Comparison of ENCODE assay signal across 8 cellular contexts in genomic region chr2:27086090-27086721, GRCh38. TPM values are rescaled to one million over a fixed set of nuclear protein-coding genes. Genes with fewer than 3 reads are reported as not detected.
DNase-seq lines count a peak whose midpoint lies in the region; ATAC-seq and TF ChIP-seq lines count a peak whose summit lies in the region.

No MANE protein-coding gene starts in this region.

- H3K4me2 ChIP-seq in GM23248 (ENCODE audit: unreplicated experiment) (peak overlapping the region; percentile 75), Karpas-422 (ENCODE audit: low read depth, low read length, poor library complexity, severe bottlenecking) (peak overlapping the region; percentile 83), fibroblast of lung (ENCODE audit: extremely low read depth, insufficient read depth, low read length) (peak overlapping the region; percentile 70)

- H3K9me2 ChIP-seq in GM23248 (ENCODE audit: insufficient read depth) (no peaks in the 10 kb centered on the region), Karpas-422 (replicated peaks; ENCODE audit: insufficient read depth, low read length) (no peaks in the 10 kb centered on the region)

- no peaks in the 10 kb centered on the region for H4K20me1 ChIP-seq in GM23248 (ENCODE audit: insufficient read depth)
- no peaks in the 10 kb centered on the region for H4K20me1 ChIP-seq in Karpas-422 (ENCODE audit: insufficient read depth, low read depth, low read length)
- no peaks in the 10 kb centered on the region for H4K20me1 ChIP-seq in fibroblast of lung (ENCODE audit: control insufficient read depth, extremely low read depth, insufficient read depth, low read length)

- peak; percentile 45 to 67 for TF ChIP-seq CTCF in fibroblast of lung (conservative IDR thresholded peaks at IDR 0.05 in 1 of 2, IDR thresholded peaks at IDR 0.05 in 1 of 2; ENCODE audit: low read depth in 1 of 2, low read length in 2 of 2)

- peak; percentile 91 for DNase-seq in EH (ENCODE audit: low read depth)
- DNase-seq in GM23248: peak; percentile 95
- peak; percentile 97 for DNase-seq in Karpas-422
- DNase-seq in RKO (ENCODE audit: low spot score): peak; percentile 92
- peak; percentile 98 to 99 for DNase-seq in activated T-helper 1 cell treated with anti-CD3 and anti-CD28 coated beads, Interleukin-2, amount 50 U/mL, for 16 hours (ENCODE audit: low read depth in 1 of 2, low spot score in 1 of 2)
- DNase-seq in fibroblast of lung (ENCODE audit: low read depth in 2 of 2): peak; percentile 82 to 88
- DNase-seq in naive thymus-derived CD8-positive, alpha-beta T cell: peak; percentile 95 to 99 (median 99)
- peak; percentile 98 for DNase-seq in stimulated activated naive B cell treated with anti-CD40 and anti-IgM and Interleukin-4, amounts not matched to agents 10 μg/mL and 1 μg/mL and 100 μg/mL, for 72 hours

- H3K4me1 ChIP-seq in GM23248 (ENCODE audit: insufficient read depth) (0 out of 2 replicates have a peak, but pooled peaks cover 4% of the 10 kb centered on the region), Karpas-422 (ENCODE audit: low read length) (peaks cover 33% of the 10 kb centered on the region), fibroblast of lung (ENCODE audit: control insufficient read depth, extremely low read depth, insufficient read depth, low read length) (peaks cover 3% of the 10 kb centered on the region)

- peak overlapping the region; percentile 73 for H3K4me3 ChIP-seq in GM23248
- peak overlapping the region; percentile 65 for H3K4me3 ChIP-seq in Karpas-422 (ENCODE audit: low read length)
- H3K4me3 ChIP-seq in fibroblast of lung (replicated peaks in 1 of 4; ENCODE audit: control extremely low read depth in 1 of 4, insufficient read depth in 1 of 4, low read depth in 3 of 4, low read length in 4 of 4): peak overlapping the region; percentile 16 to 54 (median 44)

- H3K27ac ChIP-seq in GM23248 (peak overlapping the region; percentile 59), Karpas-422 (ENCODE audit: low read length) (no peak overlapping the region), fibroblast of lung (ENCODE audit: insufficient read depth, low read length) (peak overlapping the region; percentile 52)

- peaks cover 12 to 30% (median 24%) of the 10 kb centered on the region in 4 donors for H3K4me1 Mint-ChIP-seq in naive thymus-derived CD8-positive, alpha-beta T cell
- H3K4me1 Mint-ChIP-seq in stimulated activated naive B cell treated with anti-CD40 and anti-IgM and Interleukin-4, amounts not matched to agents 10 μg/mL and 1 μg/mL and 100 μg/mL, for 72 hours: peaks cover 14 to 33% of the 10 kb centered on the region in 2 donors

- ATAC-seq in naive thymus-derived CD8-positive, alpha-beta T cell: peak; percentile 90 to 91
- ATAC-seq in stimulated activated naive B cell treated with anti-CD40 and anti-IgM and Interleukin-4, amounts not matched to agents 10 μg/mL and 1 μg/mL and 100 μg/mL, for 72 hours (replicated peaks): peak; percentile 91

- POLR2A ChIA-PET in naive thymus-derived CD8-positive, alpha-beta T cell (lab: Charles Lee): interaction anchor here (0.7 to 12.2 kb wide), 11 partner anchors 9 to 285 kb away, joined by 3 to 197 read pairs (median 4); partner anchors contain the start of genes ABHD1, AGBL5, ATRAID and OST4

- H2AFZ ChIP-seq in GM23248: peak overlapping the region; percentile 63
- peak overlapping the region; percentile 85; the same call in 1 of the 2 replicates for H2AFZ ChIP-seq in Karpas-422 (ENCODE audit: low read length)
- no peak overlapping the region for H2AFZ ChIP-seq in fibroblast of lung (ENCODE audit: low read length)

- 0 to 2% methylated on average over 45 to 76 of the region's 80 CpGs for WGBS in GM23248 (ENCODE audit: low coverage in 1 of 2, low lambda C conversion rate in 2 of 2, missing lambda C conversion rate in 2 of 2), 2 experiments

- no peaks in the 10 kb centered on the region for H3K27me3 ChIP-seq in GM23248 (replicated peaks; ENCODE audit: insufficient read depth)
- no peaks in the 10 kb centered on the region for H3K27me3 ChIP-seq in Karpas-422 (ENCODE audit: low read length)
- no peaks in the 10 kb centered on the region for H3K27me3 ChIP-seq in fibroblast of lung (ENCODE audit: control insufficient read depth, insufficient read depth, low read length)

- no peaks in the 10 kb centered on the region for H3K36me3 Mint-ChIP-seq in naive thymus-derived CD8-positive, alpha-beta T cell
- no peaks in the 10 kb centered on the region for H3K36me3 Mint-ChIP-seq in stimulated activated naive B cell treated with anti-CD40 and anti-IgM and Interleukin-4, amounts not matched to agents 10 μg/mL and 1 μg/mL and 100 μg/mL, for 72 hours

- peaks cover 13% of the 10 kb centered on the region for H3F3A ChIP-seq in GM23248 (ENCODE audit: insufficient read depth)

- H3K27me3 Mint-ChIP-seq in naive thymus-derived CD8-positive, alpha-beta T cell: no peaks in the 10 kb centered on the region
- H3K27me3 Mint-ChIP-seq in stimulated activated naive B cell treated with anti-CD40 and anti-IgM and Interleukin-4, amounts not matched to agents 10 μg/mL and 1 μg/mL and 100 μg/mL, for 72 hours: no peaks in the 10 kb centered on the region

- peak overlapping the region in 8 of 10 donors; percentile 70 to 93 (median 86) for H3K27ac Mint-ChIP-seq in naive thymus-derived CD8-positive, alpha-beta T cell
- peak overlapping the region; percentile 86 for H3K27ac Mint-ChIP-seq in stimulated activated naive B cell treated with anti-CD40 and anti-IgM and Interleukin-4, amounts not matched to agents 10 μg/mL and 1 μg/mL and 100 μg/mL, for 72 hours

- H3K79me2 ChIP-seq in GM23248 (ENCODE audit: insufficient read depth): peaks cover 10% of the 10 kb centered on the region
- no peaks in the 10 kb centered on the region for H3K79me2 ChIP-seq in Karpas-422 (ENCODE audit: low read length)
- peaks cover 4% of the 10 kb centered on the region for H3K79me2 ChIP-seq in fibroblast of lung (ENCODE audit: control insufficient read depth, insufficient read depth, low read length)

- H3K36me3 ChIP-seq in GM23248 (ENCODE audit: low read depth): no peaks in the 10 kb centered on the region
- no peaks in the 10 kb centered on the region for H3K36me3 ChIP-seq in Karpas-422 (ENCODE audit: insufficient read depth, low read length)
- H3K36me3 ChIP-seq in fibroblast of lung (ENCODE audit: control insufficient read depth, insufficient read depth, low read length): peaks cover 13% of the 10 kb centered on the region

- H3K9ac ChIP-seq in GM23248 (peak overlapping the region; percentile 74), Karpas-422 (ENCODE audit: low read length) (peak overlapping the region; percentile 69), fibroblast of lung (ENCODE audit: insufficient read depth, low read length) (peak overlapping the region; percentile 57)

- H3K9me3 Mint-ChIP-seq in naive thymus-derived CD8-positive, alpha-beta T cell: no peaks in the 10 kb centered on the region
- no peaks in the 10 kb centered on the region for H3K9me3 Mint-ChIP-seq in stimulated activated naive B cell treated with anti-CD40 and anti-IgM and Interleukin-4, amounts not matched to agents 10 μg/mL and 1 μg/mL and 100 μg/mL, for 72 hours

- in situ Hi-C loops in GM23248 (cut with MboI): no loop called here

- peak overlapping the region; percentile 79 to 89 (median 85) for H3K4me3 Mint-ChIP-seq in naive thymus-derived CD8-positive, alpha-beta T cell
- H3K4me3 Mint-ChIP-seq in stimulated activated naive B cell treated with anti-CD40 and anti-IgM and Interleukin-4, amounts not matched to agents 10 μg/mL and 1 μg/mL and 100 μg/mL, for 72 hours: peak overlapping the region; percentile 89 to 92

- no peaks in the 10 kb centered on the region for H3K9me3 ChIP-seq in GM23248 (ENCODE audit: low read depth)
- no peaks in the 10 kb centered on the region for H3K9me3 ChIP-seq in Karpas-422 (ENCODE audit: low read length)
- H3K9me3 ChIP-seq in fibroblast of lung (ENCODE audit: control insufficient read depth, insufficient read depth, low read depth, low read length): no peaks in the 10 kb centered on the region

RNA-seq across cellular contexts. Expression of gene KHK, which starts 0.4 kb away (rescaled TPM):
- not detected in 2 replicates for total RNA-seq in GM23248 (2014; rRNA removed; shearing (Covaris generic))
- polyA plus RNA-seq in GM23248 (2016; fragmentation: Nextera tagmentation; extraction: Ambion mirVana) (0.24 and 0.51 TPM in 2 replicates), fibroblast of lung (0.17 and 0.54 TPM in 2 replicates)
- 3.5 and 4.1 TPM in 2 replicates for total RNA-seq in Karpas-422 (2014; rRNA removed; shearing (Covaris generic); ENCODE audit: low replicate concordance)
- 1.0 and 1.3 TPM in 2 replicates for total RNA-seq in fibroblast of lung
- 0.48 and 1.3 TPM in 2 replicates for polyA plus RNA-seq in fibroblast of lung (2012)
- 0.59 and 4.6 TPM in 2 replicates for polyA minus RNA-seq in fibroblast of lung (ENCODE audit: low replicate concordance)
- 1 to 10 TPM; 6.3 to 7.2 TPM for total RNA-seq in naive thymus-derived CD8-positive, alpha-beta T cell
- polyA plus RNA-seq in naive thymus-derived CD8-positive, alpha-beta T cell: 1 to 10 TPM; 6.0 to 8.9 (median 6.1) TPM

RNA-seq across cellular contexts. Expression of gene EMILIN1, which starts 7.8 kb away (rescaled TPM):
- total RNA-seq in GM23248 (2014; rRNA removed; shearing (Covaris generic)): 219 and 229 TPM in 2 replicates
- polyA plus RNA-seq in GM23248 (2016; fragmentation: Nextera tagmentation; extraction: Ambion mirVana): 61.5 and 65.0 TPM in 2 replicates
- 0.47 TPM in 1 of 2 replicates, not detected in the other for total RNA-seq in Karpas-422 (2014; rRNA removed; shearing (Covaris generic); ENCODE audit: low replicate concordance)
- 187 and 251 TPM in 2 replicates for total RNA-seq in fibroblast of lung
- polyA plus RNA-seq in fibroblast of lung: 44.3 and 46.8 TPM in 2 replicates
- 155 and 172 TPM in 2 replicates for polyA plus RNA-seq in fibroblast of lung (2012)
- 48.2 and 58.1 TPM in 2 replicates for polyA minus RNA-seq in fibroblast of lung (ENCODE audit: low replicate concordance)
- under 1 TPM; 0.41 to 0.86 TPM for total RNA-seq in naive thymus-derived CD8-positive, alpha-beta T cell
- polyA plus RNA-seq in naive thymus-derived CD8-positive, alpha-beta T cell: 1 to 10 TPM in 1 of 3 donors, under 1 TPM in 2; 0.90 to 1.1 (median 0.98) TPM

RNA-seq across cellular contexts. Expression of gene OST4, which starts 14.8 kb away (rescaled TPM):
- 445 and 499 TPM in 2 replicates for total RNA-seq in GM23248 (2014; rRNA removed; shearing (Covaris generic))
- polyA plus RNA-seq in GM23248 (2016; fragmentation: Nextera tagmentation; extraction: Ambion mirVana) (906 and 942 TPM in 2 replicates), fibroblast of lung (1,054 and 1,265 TPM in 2 replicates)
- 201 and 402 TPM in 2 replicates for total RNA-seq in Karpas-422 (2014; rRNA removed; shearing (Covaris generic); ENCODE audit: low replicate concordance)
- 479 and 505 TPM in 2 replicates for total RNA-seq in fibroblast of lung
- 886 and 1,001 TPM in 2 replicates for polyA plus RNA-seq in fibroblast of lung (2012)
- polyA minus RNA-seq in fibroblast of lung (ENCODE audit: low replicate concordance): 283 and 364 TPM in 2 replicates
- 100 to 1,000 TPM; 246 to 268 TPM for total RNA-seq in naive thymus-derived CD8-positive, alpha-beta T cell
- polyA plus RNA-seq in naive thymus-derived CD8-positive, alpha-beta T cell: 100 to 1,000 TPM; 827 to 916 (median 901) TPM

RNA-seq across cellular contexts. Expression of gene CGREF1, which starts 32.7 kb away (rescaled TPM):
- total RNA-seq in GM23248 (2014; rRNA removed; shearing (Covaris generic)): 19.2 and 23.3 TPM in 2 replicates
- polyA plus RNA-seq in GM23248 (2016; fragmentation: Nextera tagmentation; extraction: Ambion mirVana) (17.2 and 17.8 TPM in 2 replicates), fibroblast of lung (1.5 and 1.9 TPM in 2 replicates)
- total RNA-seq in Karpas-422 (2014; rRNA removed; shearing (Covaris generic); ENCODE audit: low replicate concordance): not detected in 2 replicates
- total RNA-seq in fibroblast of lung: 2.3 and 10.0 TPM in 2 replicates
- polyA plus RNA-seq in fibroblast of lung (2012): 2.1 and 2.6 TPM in 2 replicates
- polyA minus RNA-seq in fibroblast of lung (ENCODE audit: low replicate concordance): 1.1 TPM in 1 of 2 replicates, not detected in the other
- under 1 TPM; 0.22 to 0.68 TPM for total RNA-seq in naive thymus-derived CD8-positive, alpha-beta T cell
- polyA plus RNA-seq in naive thymus-derived CD8-positive, alpha-beta T cell: under 1 TPM; 0.38 to 0.69 (median 0.40) TPM

RNA-seq across cellular contexts. Expression of gene AGBL5, which starts 34.7 kb away (rescaled TPM):
- total RNA-seq in GM23248 (2014; rRNA removed; shearing (Covaris generic)): 15.2 and 17.8 TPM in 2 replicates
- polyA plus RNA-seq in GM23248 (2016; fragmentation: Nextera tagmentation; extraction: Ambion mirVana) (19.7 TPM in 2 replicates), fibroblast of lung (20.9 and 26.1 TPM in 2 replicates)
- total RNA-seq in Karpas-422 (2014; rRNA removed; shearing (Covaris generic); ENCODE audit: low replicate concordance): 30.0 and 35.7 TPM in 2 replicates
- 19.8 TPM in 2 replicates for total RNA-seq in fibroblast of lung
- 19.9 and 21.6 TPM in 2 replicates for polyA plus RNA-seq in fibroblast of lung (2012)
- 69.7 and 72.6 TPM in 2 replicates for polyA minus RNA-seq in fibroblast of lung (ENCODE audit: low replicate concordance)
- 10 to 100 TPM; 13.2 to 15.8 TPM for total RNA-seq in naive thymus-derived CD8-positive, alpha-beta T cell
- 1 to 10 TPM; 7.9 to 9.3 (median 8.2) TPM for polyA plus RNA-seq in naive thymus-derived CD8-positive, alpha-beta T cell

Comparison
In these comparisons a context has a peak if more than half of its experiments do, and no peak if none do; other contexts are left out.
1. RNA of gene EMILIN1, which starts 7.8 kb away (total RNA-seq): 219 to 229 TPM in GM23248 and 187 to 251 TPM in fibroblast of lung; 0.41 to 0.86 TPM in naive thymus-derived CD8-positive, alpha-beta T cell and 0.47 TPM in Karpas-422; every median in the first group is over 100 times any median in the second.
2. Peak in every context shown above with its lines, with median percentiles within 50 percentile points of each other: DNase-seq, H3K4me2 ChIP-seq, H3K4me3 ChIP-seq and H3K9ac ChIP-seq.